ENCODE assay signal across 11 cellular contexts in the genomic region with DNA sequence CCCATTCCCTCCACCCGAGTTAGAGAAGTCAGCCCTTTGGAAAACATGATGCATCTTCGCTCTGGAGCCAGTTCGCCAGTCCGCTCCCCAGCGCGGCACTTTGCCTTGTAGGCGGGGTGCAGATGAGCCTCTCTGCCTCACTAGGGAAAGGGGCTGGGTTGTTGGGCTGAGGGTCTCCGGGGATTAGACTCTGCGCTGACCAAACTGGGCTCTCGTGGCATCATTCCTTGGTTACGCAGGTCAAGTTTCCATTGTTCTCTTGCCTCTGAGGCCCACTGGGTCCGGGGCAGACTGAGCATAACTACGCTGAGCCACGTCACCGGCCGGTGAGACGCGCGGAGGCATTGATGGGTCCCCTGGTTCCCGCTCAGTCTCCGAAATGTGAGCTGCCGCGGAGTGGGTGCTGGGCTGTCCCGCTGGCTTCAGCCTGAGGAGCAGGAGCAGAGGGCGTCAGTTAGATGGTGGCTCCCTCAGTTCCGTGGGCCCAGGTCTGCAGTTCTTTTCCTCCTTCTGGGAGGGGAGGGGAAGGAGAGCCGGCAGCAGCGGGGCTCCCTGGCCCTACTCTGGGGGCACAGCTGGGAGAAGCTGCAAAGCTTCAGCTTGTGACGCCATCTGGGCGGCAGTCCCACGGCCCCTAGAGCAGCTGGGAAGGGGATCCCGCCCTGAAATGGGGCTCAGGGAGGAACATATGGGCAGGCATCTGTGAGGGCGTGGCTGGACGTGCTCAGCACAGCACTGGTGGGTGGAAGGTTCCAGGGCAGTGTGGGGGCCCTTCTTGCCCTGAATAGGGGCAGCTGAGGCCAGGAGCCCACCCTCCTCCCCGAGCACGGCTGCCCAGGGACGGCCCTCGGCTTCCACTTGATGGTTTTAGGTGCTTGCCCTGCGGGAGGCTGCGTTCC.
DNase-seq lines count a peak whose midpoint lies in the region; ATAC-seq, FAIRE-seq and TF ChIP-seq lines count a peak whose summit lies in the region.
"Had no signal": no experiment of that assay in that cellular context is flagged by ENCODE, and none has a peak within 500 bp of the region (broad histone marks: within the 10 kb centered on the region; RNA-seq: fewer than 3 reads in every experiment).

No MANE protein-coding gene starts in this region.

- no peaks in the 10 kb centered on the region for H3K27me3 ChIP-seq in adipocyte (replicated peaks; ENCODE audit: control insufficient read depth, insufficient read depth, low read length)
- H3K27me3 ChIP-seq in right cardiac atrium (ENCODE audit: control insufficient read depth, insufficient read depth): no peaks in the 10 kb centered on the region

- TF ChIP-seq CTCF in D721Med (IDR thresholded peaks at IDR 0.05; ENCODE audit: insufficient read depth, missing control alignments): no peak

- DNase-seq in D721Med (ENCODE audit: insufficient read length, low spot score) (peak; percentile 66), adipocyte (ENCODE audit: low read depth) (no peak), right cardiac atrium (peak; percentile 83 to 91 (median 89)), sciatic nerve (ENCODE audit: low spot score) (no peak), HPDE6-E6E7 (ENCODE audit: extremely low spot score) (no peak), HUDEP-2 (lab: John Stamatoyannopoulos, UW; ENCODE audit: unreplicated experiment in 76 of 76) (no peak)
- DNase-seq in activated naive CD4-positive, alpha-beta T cell treated with Interleukin-2 at 50 U/mL for 16 hours: no peak
- DNase-seq: stimulated activated CD4-positive, alpha-beta T cell treated with anti-CD3 and anti-CD28 coated beads, Interleukin-4, amount 100 ng/mL, for 4 hours; T-helper 9 cell; trophoblast cell had no signal

- ATAC-seq in right cardiac atrium: peak; percentile 0 to 60
- ATAC-seq in sciatic nerve: peak; percentile 52
- ATAC-seq in HG02973 (IDR thresholded peaks at IDR 0.05; ENCODE audit: unreplicated experiment): no peak

- peak overlapping the region; percentile 53 for H3K9ac ChIP-seq in adipocyte (ENCODE audit: low read length)

- H3K4me3 ChIP-seq in adipocyte (ENCODE audit: low read length) (peak overlapping the region; percentile 57), right cardiac atrium (ENCODE audit: low read length) (no peak overlapping the region)

- H3K9me3 ChIP-seq in adipocyte (ENCODE audit: control insufficient read depth, low read length): no peaks in the 10 kb centered on the region
- no peaks in the 10 kb centered on the region for H3K9me3 ChIP-seq in right cardiac atrium (ENCODE audit: control insufficient read depth, low read length)

- 40% methylated on average over 40 of the region's 40 CpGs for WGBS in right cardiac atrium

- H3K4me1 ChIP-seq in adipocyte (ENCODE audit: control insufficient read depth, insufficient read depth, low read length): peaks cover 52% of the 10 kb centered on the region
- peaks cover 23% of the 10 kb centered on the region for H3K4me1 ChIP-seq in right cardiac atrium (ENCODE audit: control insufficient read depth, insufficient read depth, low read length)

- intact Hi-C loops in right cardiac atrium (cut with DNase I): loop anchor here in 1 of 4 donors (10.0 kb wide), 1 partner anchor 115 kb away; no protein-coding TSS in a partner anchor
- intact Hi-C loops in sciatic nerve (cut with DNase I): no loop called here

- FAIRE-seq in D721Med (lab: Jason Lieb, UNC): no peak

- H3K27ac ChIP-seq in right cardiac atrium (ENCODE audit: low read length): peak overlapping the region; percentile 91

- H3K36me3 ChIP-seq in adipocyte (ENCODE audit: control insufficient read depth, insufficient read depth, low read length, severe bottlenecking): peaks cover 8% of the 10 kb centered on the region

Comparison
In these comparisons a context has a peak if more than half of its experiments do, and no peak if none do; other contexts are left out.
1. DNase-seq: peak in D721Med (single experiment) and right cardiac atrium (3 of 3); none in adipocyte (single experiment), sciatic nerve (single experiment), HPDE6-E6E7 (single experiment), HUDEP-2 (0 of 76) and activated naive CD4-positive, alpha-beta T cell treated with Interleukin-2 at 50 U/mL for 16 hours (single experiment).